25 cellular contexts compared by ENCODE assay signal in genomic region chr12:13602217-13602616, GRCh38.
"Had no signal": no experiment of that assay in that cellular context is flagged by ENCODE, and none has a peak within 500 bp of the region (broad histone marks: within the 10 kb centered on the region; RNA-seq: fewer than 3 reads in every experiment).

No MANE protein-coding gene starts in this region.

- H3K36me3 Mint-ChIP-seq: activated naive CD8-positive, alpha-beta T cell treated with anti-CD3 and anti-CD28 coated beads, Interleukin-2, amount 10 ng/mL, durations not matched to agents 7 days and 5 days had no signal

- H3K27me3 Mint-ChIP-seq: activated CD8-positive, alpha-beta T cell treated with anti-CD3 and anti-CD28 coated beads for 36 hours had no signal

- DNase-seq: activated CD4-positive, alpha-beta T cell treated with anti-CD3 and anti-CD28 coated beads, Interleukin-2, amount 10 ng/mL, durations not matched to agents 24 days and 14 days; activated CD4-positive, CD25-positive, alpha-beta regulatory T cell; activated CD8-positive, alpha-beta T cell treated with anti-CD3 and anti-CD28 coated beads for 36 hours; activated naive CD4-positive, alpha-beta T cell treated with Interleukin-2 at 50 U/mL for 16 hours; activated naive CD8-positive, alpha-beta T cell treated with anti-CD3 and anti-CD28 coated beads, Interleukin-2, amount 10 ng/mL, durations not matched to agents 7 days and 5 days; activated T-cell treated with anti-CD3 and anti-CD28 coated beads, Interleukin-2, amount 50 U/mL, for 1 hour; amygdala; colonic mucosa; erythroblast; left colon; nephron progenitor cell; nucleus accumbens; posterior cingulate gyrus; retina; small intestine; stimulated activated CD4-positive, alpha-beta T cell treated with anti-CD3 and anti-CD28 coated beads, Interleukin-15, amount 100 ng/mL, for 24 hours; stimulated activated CD4-positive, alpha-beta T cell treated with anti-CD3 and anti-CD28 coated beads, Interleukin-2, amount 100 ng/mL, for 48 hours; stimulated activated naive CD8-positive, alpha-beta T cell treated with anti-CD3 and anti-CD28 coated beads, Interleukin-15, amount 100 ng/mL, for 72 hours; T-helper 1 cell; T-helper 9 cell; transverse colon had no signal

- H3K27me3 ChIP-seq: colonic mucosa, suprapubic skin, transverse colon had no signal

- H3K4me1 ChIP-seq: colonic mucosa, suprapubic skin, transverse colon had no signal

- H3K9me3 Mint-ChIP-seq: activated CD4-positive, alpha-beta T cell treated with anti-CD3 and anti-CD28 coated beads, Interleukin-2, amount 10 ng/mL, durations not matched to agents 24 days and 14 days; activated CD8-positive, alpha-beta T cell treated with anti-CD3 and anti-CD28 coated beads for 36 hours; activated naive CD8-positive, alpha-beta T cell treated with anti-CD3 and anti-CD28 coated beads, Interleukin-2, amount 10 ng/mL, durations not matched to agents 7 days and 5 days; activated T-helper 2 cell treated with anti-CD3 and anti-CD28 coated beads, Interferon-gamma antibody, Interleukin-2, Interleukin-4, amounts not matched to agents 10 μg/mL and 5 μg/mL and 100 μg/mL, durations not matched to agents 14 hours and 24 hours and 36 hours; stimulated activated naive CD8-positive, alpha-beta T cell treated with anti-CD3 and anti-CD28 coated beads, Interleukin-15, amount 100 ng/mL, for 72 hours had no signal

- FAIRE-seq: endometrium, islet of Langerhans, small intestine had no signal

- H3K27ac Mint-ChIP-seq: activated CD4-positive, alpha-beta T cell treated with anti-CD3 and anti-CD28 coated beads, Interleukin-2, amount 10 ng/mL, durations not matched to agents 24 days and 14 days; activated CD8-positive, alpha-beta T cell treated with anti-CD3 and anti-CD28 coated beads for 36 hours; activated naive CD8-positive, alpha-beta T cell treated with anti-CD3 and anti-CD28 coated beads, Interleukin-2, amount 10 ng/mL, durations not matched to agents 7 days and 5 days; activated T-helper 2 cell treated with anti-CD3 and anti-CD28 coated beads, Interferon-gamma antibody, Interleukin-2, Interleukin-4, amounts not matched to agents 10 μg/mL and 5 μg/mL and 100 μg/mL, durations not matched to agents 14 hours and 24 hours and 36 hours; stimulated activated naive CD8-positive, alpha-beta T cell treated with anti-CD3 and anti-CD28 coated beads, Interleukin-15, amount 100 ng/mL, for 72 hours had no signal

- H3K4me1 Mint-ChIP-seq: activated CD4-positive, alpha-beta T cell treated with anti-CD3 and anti-CD28 coated beads, Interleukin-2, amount 10 ng/mL, durations not matched to agents 24 days and 14 days; activated naive CD8-positive, alpha-beta T cell treated with anti-CD3 and anti-CD28 coated beads, Interleukin-2, amount 10 ng/mL, durations not matched to agents 7 days and 5 days; stimulated activated naive CD8-positive, alpha-beta T cell treated with anti-CD3 and anti-CD28 coated beads, Interleukin-15, amount 100 ng/mL, for 72 hours had no signal

- H3K36me3 ChIP-seq: colonic mucosa, suprapubic skin, transverse colon had no signal

- H3K4me3 ChIP-seq: colonic mucosa, suprapubic skin, transverse colon had no signal

- H3K9me3 ChIP-seq: colonic mucosa, suprapubic skin, transverse colon had no signal

- H3K27ac ChIP-seq: colonic mucosa, suprapubic skin, transverse colon had no signal

- H3K4me3 Mint-ChIP-seq: activated CD4-positive, alpha-beta T cell treated with anti-CD3 and anti-CD28 coated beads, Interleukin-2, amount 10 ng/mL, durations not matched to agents 24 days and 14 days; activated CD8-positive, alpha-beta T cell treated with anti-CD3 and anti-CD28 coated beads for 36 hours; activated naive CD8-positive, alpha-beta T cell treated with anti-CD3 and anti-CD28 coated beads, Interleukin-2, amount 10 ng/mL, durations not matched to agents 7 days and 5 days; nephron progenitor cell; stimulated activated naive CD8-positive, alpha-beta T cell treated with anti-CD3 and anti-CD28 coated beads, Interleukin-15, amount 100 ng/mL, for 72 hours had no signal

- ATAC-seq: activated CD8-positive, alpha-beta T cell treated with anti-CD3 and anti-CD28 coated beads for 36 hours; left colon; stimulated activated naive CD8-positive, alpha-beta T cell treated with anti-CD3 and anti-CD28 coated beads, Interleukin-15, amount 100 ng/mL, for 72 hours had no signal
